In genomic region chr1:1177452-1178206, GRCh38 we compare ENCODE assay signal across 18 cellular contexts. TPM values are rescaled to one million over a fixed set of nuclear protein-coding genes. Genes with fewer than 3 reads are reported as not detected.
A peak's percentile ranks its signal among the peaks of the same experiment; 100 is the strongest.
DNase-seq lines count a peak whose midpoint lies in the region; ATAC-seq, FAIRE-seq and TF ChIP-seq lines count a peak whose summit lies in the region.
"Had no signal": no experiment of that assay in that cellular context is flagged by ENCODE, and none has a peak within 500 bp of the region (broad histone marks: within the 10 kb centered on the region; RNA-seq: fewer than 3 reads in every experiment).

No MANE protein-coding gene starts in this region.

- H3K9me3 ChIP-seq in HepG2 (ENCODE audit: low read length), result no peaks in the 10 kb centered on the region
- H3K9me3 ChIP-seq in right lobe of liver, result no peaks in the 10 kb centered on the region
- H3K9me3 ChIP-seq in T-helper 17 cell (ENCODE audit: control insufficient read depth, low read length, poor library complexity, severe bottlenecking), result no peaks in the 10 kb centered on the region
- H3K9me3 ChIP-seq in smooth muscle cell (replicated peaks; ENCODE audit: low read depth), result no peaks in the 10 kb centered on the region
- H3K9me3 ChIP-seq: MG63 had no signal

- TF ChIP-seq EP300 in HepG2 (IDR thresholded peaks at IDR 0.05; ENCODE audit: low read depth in 2 of 2, low read length in 2 of 2), result no peak
- no peak for TF ChIP-seq EP300 in HepG2 (CRISPR knock-in tag; IDR thresholded peaks at IDR 0.05; ENCODE audit: borderline replicate concordance)

- no peak for TF ChIP-seq CTCF in HepG2 (CRISPR knock-in tag; IDR thresholded peaks at IDR 0.05)
- no peak for TF ChIP-seq CTCF in right lobe of liver (IDR thresholded peaks at IDR 0.05)
- TF ChIP-seq CTCF in smooth muscle cell (IDR thresholded peaks at IDR 0.05; ENCODE audit: borderline replicate concordance, insufficient read depth, poor library complexity, severe bottlenecking), result no peak

- BruUV-seq in HepG2 (replicated peaks; lab: Mats Ljungman, UMichigan), result no TSS peak

- no peak overlapping the region for H3K4me3 ChIP-seq in HepG2 (replicated peaks in 1 of 3; ENCODE audit: insufficient read depth in 1 of 3, low read depth in 2 of 3, low read length in 3 of 3)
- H3K4me3 ChIP-seq in right lobe of liver, result no peak overlapping the region
- no peak overlapping the region for H3K4me3 ChIP-seq in smooth muscle cell
- H3K4me3 ChIP-seq: MG63 had no signal

- H4K20me1 ChIP-seq in HepG2 (ENCODE audit: insufficient read depth, low read length) (no peaks in the 10 kb centered on the region), smooth muscle cell (ENCODE audit: low read depth) (no peaks in the 10 kb centered on the region)

- peaks cover 20% of the 10 kb centered on the region for H3K4me1 Mint-ChIP-seq in T-helper 17 cell

- no peak overlapping the region for H3K4me3 Mint-ChIP-seq in T-helper 17 cell
- H3K4me3 Mint-ChIP-seq: CD4-positive, alpha-beta T cell had no signal

- peaks cover 9% of the 10 kb centered on the region for H3K27me3 Mint-ChIP-seq in T-helper 17 cell

- H3K4me1 ChIP-seq in HepG2 (ENCODE audit: insufficient read depth, low read length) (peaks cover 26% of the 10 kb centered on the region), right lobe of liver (no peaks in the 10 kb centered on the region), smooth muscle cell (ENCODE audit: low read depth) (peaks cover 3% of the 10 kb centered on the region)

- TF ChIP-seq POLR2A in HepG2 (IDR thresholded peaks at IDR 0.05; ENCODE audit: insufficient read depth in 1 of 2, low read depth in 2 of 2, low read length in 2 of 2), result no peak
- TF ChIP-seq POLR2A in right lobe of liver (IDR thresholded peaks at IDR 0.05), result no peak

- H3K36me3 Mint-ChIP-seq in T-helper 17 cell (ENCODE audit: low read depth), result peaks cover 5% of the 10 kb centered on the region

- H3F3A ChIP-seq in smooth muscle cell (ENCODE audit: low read depth), result no peaks in the 10 kb centered on the region

- TF ChIP-seq RAD21 in HepG2 (CRISPR knock-in tag; IDR thresholded peaks at IDR 0.05), result no peak

- FAIRE-seq in HepG2 (lab: Jason Lieb, UNC), result no peak
- FAIRE-seq: RCC 7860 had no signal

- H3K9ac ChIP-seq in HepG2 (ENCODE audit: insufficient read depth, low read depth, low read length) (no peak overlapping the region), smooth muscle cell (ENCODE audit: low read depth) (no peak overlapping the region)

- intact Hi-C loops in HepG2 (cut with micrococcal nuclease; ENCODE audit: unreplicated experiment) (loop anchor here (10.0 kb wide), 1 partner anchor 57 kb away; the partner anchor contains the start of genes B3GALT6 and SDF4), right lobe of liver (cut with DNase I) (no loop called here)

- H2AFZ ChIP-seq in HepG2 (ENCODE audit: low read length) (no peak overlapping the region), smooth muscle cell (ENCODE audit: low read depth) (no peak overlapping the region)

- CTCF ChIA-PET in HepG2 (lab: Yijun Ruan, JAX; ENCODE audit: low intra/inter-chr PET ratio, low total read pairs), result no interaction called here

- H3K27ac Mint-ChIP-seq in T-helper 17 cell, result peak overlapping the region; percentile 80
- H3K27ac Mint-ChIP-seq: CD4-positive, alpha-beta T cell had no signal

- no peaks in the 10 kb centered on the region for H3K79me2 ChIP-seq in HepG2 (ENCODE audit: insufficient read depth, low read length)
- H3K79me2 ChIP-seq in smooth muscle cell (ENCODE audit: low read depth), result no peaks in the 10 kb centered on the region

- 44% methylated on average over 14 of the region's 21 CpGs for WGBS in HepG2 (ENCODE audit: low lambda C conversion rate)
- WGBS in right lobe of liver (ENCODE audit: insufficient coverage, low coverage, low lambda C conversion rate, missing lambda C conversion rate), result 52% methylated on average over 2 of the region's 21 CpGs
- 88% methylated on average over 21 of the region's 21 CpGs for WGBS in smooth muscle cell (ENCODE audit: low lambda C conversion rate)

- in situ Hi-C loops in HepG2 (cut with HindIII; ENCODE audit: extremely low pct_ligation_motif_present, low pct_unique_long_range_greater_than_20kb), result no loop called here

- H3K36me3 ChIP-seq in HepG2 (replicated peaks in 1 of 2; ENCODE audit: control insufficient read depth in 1 of 2, insufficient read depth in 2 of 2, low read length in 2 of 2) (no peaks in the 10 kb centered on the region), right lobe of liver (no peaks in the 10 kb centered on the region), smooth muscle cell (ENCODE audit: low read depth) (no peaks in the 10 kb centered on the region)
- H3K36me3 ChIP-seq: MG63 had no signal

- ATAC-seq in HepG2 (no peak), right lobe of liver (no peak), T-helper 17 cell (no peak), HG02938 (IDR thresholded peaks at IDR 0.05; ENCODE audit: unreplicated experiment) (no peak), HG03565 (IDR thresholded peaks at IDR 0.05; ENCODE audit: unreplicated experiment) (no peak)

- H3K4me2 ChIP-seq in HepG2 (ENCODE audit: low read depth, low read length) (no peak overlapping the region), smooth muscle cell (no peak overlapping the region)

- POLR2A ChIA-PET in HepG2 (lab: Yijun Ruan, JAX), result no interaction called here

- no peak overlapping the region for H3K27ac ChIP-seq in HepG2 (ENCODE audit: extremely low read length, insufficient read depth, low read length)
- no peak overlapping the region for H3K27ac ChIP-seq in right lobe of liver
- H3K27ac ChIP-seq in smooth muscle cell (ENCODE audit: low read depth), result no peak overlapping the region

- DNase-seq in HepG2 (ENCODE audit: low spot score), result no peak
- no peak for DNase-seq in right lobe of liver
- no peak for DNase-seq in T-helper 17 cell
- DNase-seq in left kidney (ENCODE audit: low read depth, low spot score), result peak; percentile 5
- no peak for DNase-seq in stimulated activated CD4-positive, alpha-beta T cell treated with anti-CD3 and anti-CD28 coated beads, Interleukin-4, amount 100 ng/mL, for 24 hours
- no peak for DNase-seq in smooth muscle cell (lab: John Stamatoyannopoulos, UW; ENCODE audit: unreplicated experiment)
- DNase-seq: DMS53, HCEC 1CT, MG63, NCI-H1105 treated with DMSO at 0.1 percent for 48 hours, NCI-H1694 treated with DMSO at 0.1 percent for 48 hours, NCI-H345, NCI-H526 treated with DMSO at 0.1 percent for 48 hours, SIG-M5 had no signal

- H3K27me3 ChIP-seq in HepG2 (ENCODE audit: control insufficient read depth in 1 of 2, insufficient read depth in 2 of 2, low read length in 2 of 2) (peaks cover 34 to 90% of the 10 kb centered on the region in 2 experiments), right lobe of liver (peaks cover 0 to 7% of the 10 kb centered on the region in 2 donors), smooth muscle cell (ENCODE audit: low read depth) (no peaks in the 10 kb centered on the region)

RNA-seq across cellular contexts. Expression of gene TTLL10, which starts 3.9 kb away (rescaled TPM):
- total RNA-seq in HepG2 (2016; rRNA removed; fragmentation: Illumina TruSeq; extraction: Trizol) (not detected in 2 replicates), right lobe of liver (not detected), T-helper 17 cell (1 to 10 TPM in 1 of 2 donors, under 1 TPM in 1; 0.86 to 2.5 TPM), smooth muscle cell (not detected in 2 replicates)
- total RNA-seq in HepG2 (2016; cell fraction: cytosol; rRNA removed; fragmentation: Illumina TruSeq; extraction: Trizol; ENCODE audit: low read depth), result not detected in 2 replicates
- not detected in 2 replicates for total RNA-seq in HepG2 (2016; cell fraction: insoluble cytoplasmic fraction; rRNA removed; fragmentation: Illumina TruSeq; extraction: Trizol)
- total RNA-seq in HepG2 (2016; cell fraction: membrane; rRNA removed; fragmentation: Illumina TruSeq; extraction: Trizol), result not detected in 2 replicates
- not detected in 2 replicates for total RNA-seq in HepG2 (2016; cell fraction: nucleus; rRNA removed; fragmentation: Illumina TruSeq; extraction: Trizol)
- polyA plus RNA-seq in HepG2 (2011; rRNA removed) (not detected in 2 replicates), smooth muscle cell (0.45 TPM in 1 of 2 replicates, not detected in the other)
- polyA plus RNA-seq in HepG2 (2011; cell fraction: cytosol; rRNA removed), result 0.06 and 0.08 TPM in 2 replicates
- 0.24 and 0.48 TPM in 2 replicates for polyA plus RNA-seq in HepG2 (2011; cell fraction: nucleus; rRNA removed)
- 0.07 TPM in 1 of 2 replicates, not detected in the other for polyA plus RNA-seq in HepG2 (2012)
- not detected in 2 replicates for polyA plus RNA-seq in HepG2 (2016; cell fraction: cytosol; fragmentation: Illumina TruSeq; extraction: Trizol; ENCODE audit: low read depth)
- not detected in 2 replicates for polyA plus RNA-seq in HepG2 (2016; cell fraction: insoluble cytoplasmic fraction; fragmentation: Illumina TruSeq; extraction: Trizol; ENCODE audit: low read depth)
- polyA plus RNA-seq in HepG2 (2016; cell fraction: membrane; fragmentation: Illumina TruSeq; extraction: Trizol; ENCODE audit: low read depth), result not detected in 2 replicates
- polyA plus RNA-seq in HepG2 (2016; cell fraction: nucleus; fragmentation: Illumina TruSeq; extraction: Trizol; ENCODE audit: insufficient read depth, low read depth), result not detected in 2 replicates
- 0.18 TPM in 1 of 2 replicates, not detected in the other for polyA minus RNA-seq in HepG2 (2011; rRNA and poly(A)+ RNA removed; ENCODE audit: low replicate concordance)
- not detected in 2 replicates for polyA minus RNA-seq in HepG2 (2011; cell fraction: cytosol; rRNA and poly(A)+ RNA removed)
- not detected in 2 replicates for polyA minus RNA-seq in HepG2 (2011; cell fraction: nucleus; rRNA and poly(A)+ RNA removed)

RNA-seq across cellular contexts. Expression of gene TNFRSF18, which starts 28.8 kb away (rescaled TPM):
- total RNA-seq in HepG2 (2016; rRNA removed; fragmentation: Illumina TruSeq; extraction: Trizol) (not detected in 2 replicates), right lobe of liver (under 1 TPM in 2 of 6 experiments, not detected in 4; 0.24 to 0.27 TPM), T-helper 17 cell (10 to 100 TPM; 47.9 to 80.4 TPM), smooth muscle cell (1.9 and 4.8 TPM in 2 replicates)
- not detected in 2 replicates for total RNA-seq in HepG2 (2016; cell fraction: cytosol; rRNA removed; fragmentation: Illumina TruSeq; extraction: Trizol; ENCODE audit: low read depth)
- not detected in 2 replicates for total RNA-seq in HepG2 (2016; cell fraction: insoluble cytoplasmic fraction; rRNA removed; fragmentation: Illumina TruSeq; extraction: Trizol)
- not detected in 2 replicates for total RNA-seq in HepG2 (2016; cell fraction: membrane; rRNA removed; fragmentation: Illumina TruSeq; extraction: Trizol)
- total RNA-seq in HepG2 (2016; cell fraction: nucleus; rRNA removed; fragmentation: Illumina TruSeq; extraction: Trizol), result not detected in 2 replicates
- polyA plus RNA-seq in HepG2 (2011; rRNA removed) (not detected in 2 replicates), smooth muscle cell (12.2 and 15.8 TPM in 2 replicates)
- not detected in 2 replicates for polyA plus RNA-seq in HepG2 (2011; cell fraction: cytosol; rRNA removed)
- 0.19 TPM in 1 of 2 replicates, not detected in the other for polyA plus RNA-seq in HepG2 (2011; cell fraction: nucleus; rRNA removed)
- polyA plus RNA-seq in HepG2 (2012), result not detected in 2 replicates
- not detected in 2 replicates for polyA plus RNA-seq in HepG2 (2016; cell fraction: cytosol; fragmentation: Illumina TruSeq; extraction: Trizol; ENCODE audit: low read depth)
- not detected in 2 replicates for polyA plus RNA-seq in HepG2 (2016; cell fraction: insoluble cytoplasmic fraction; fragmentation: Illumina TruSeq; extraction: Trizol; ENCODE audit: low read depth)
- not detected in 2 replicates for polyA plus RNA-seq in HepG2 (2016; cell fraction: membrane; fragmentation: Illumina TruSeq; extraction: Trizol; ENCODE audit: low read depth)
- polyA plus RNA-seq in HepG2 (2016; cell fraction: nucleus; fragmentation: Illumina TruSeq; extraction: Trizol; ENCODE audit: insufficient read depth, low read depth), result not detected in 2 replicates
- polyA minus RNA-seq in HepG2 (2011; rRNA and poly(A)+ RNA removed; ENCODE audit: low replicate concordance), result not detected in 2 replicates
- polyA minus RNA-seq in HepG2 (2011; cell fraction: cytosol; rRNA and poly(A)+ RNA removed), result not detected in 2 replicates
- polyA minus RNA-seq in HepG2 (2011; cell fraction: nucleus; rRNA and poly(A)+ RNA removed), result not detected in 2 replicates

RNA-seq across cellular contexts. Expression of gene TNFRSF4, which starts 36.3 kb away (rescaled TPM):
- total RNA-seq in HepG2 (2016; rRNA removed; fragmentation: Illumina TruSeq; extraction: Trizol), result not detected in 2 replicates
- not detected in 2 replicates for total RNA-seq in HepG2 (2016; cell fraction: cytosol; rRNA removed; fragmentation: Illumina TruSeq; extraction: Trizol; ENCODE audit: low read depth)
- total RNA-seq in HepG2 (2016; cell fraction: insoluble cytoplasmic fraction; rRNA removed; fragmentation: Illumina TruSeq; extraction: Trizol), result not detected in 2 replicates
- total RNA-seq in HepG2 (2016; cell fraction: membrane; rRNA removed; fragmentation: Illumina TruSeq; extraction: Trizol), result not detected in 2 replicates
- not detected in 2 replicates for total RNA-seq in HepG2 (2016; cell fraction: nucleus; rRNA removed; fragmentation: Illumina TruSeq; extraction: Trizol)
- polyA plus RNA-seq in HepG2 (2011; rRNA removed), result 0.21 TPM in 1 of 2 replicates, not detected in the other
- polyA plus RNA-seq in HepG2 (2011; cell fraction: cytosol; rRNA removed), result 0.03 TPM in 1 of 2 replicates, not detected in the other
- polyA plus RNA-seq in HepG2 (2011; cell fraction: nucleus; rRNA removed), result 0.18 and 0.28 TPM in 2 replicates
- not detected in 2 replicates for polyA plus RNA-seq in HepG2 (2012)
- polyA plus RNA-seq in HepG2 (2016; cell fraction: cytosol; fragmentation: Illumina TruSeq; extraction: Trizol; ENCODE audit: low read depth), result not detected in 2 replicates
- not detected in 2 replicates for polyA plus RNA-seq in HepG2 (2016; cell fraction: insoluble cytoplasmic fraction; fragmentation: Illumina TruSeq; extraction: Trizol; ENCODE audit: low read depth)
- polyA plus RNA-seq in HepG2 (2016; cell fraction: membrane; fragmentation: Illumina TruSeq; extraction: Trizol; ENCODE audit: low read depth), result not detected in 2 replicates
- not detected in 2 replicates for polyA plus RNA-seq in HepG2 (2016; cell fraction: nucleus; fragmentation: Illumina TruSeq; extraction: Trizol; ENCODE audit: insufficient read depth, low read depth)
- not detected in 2 replicates for polyA minus RNA-seq in HepG2 (2011; rRNA and poly(A)+ RNA removed; ENCODE audit: low replicate concordance)
- polyA minus RNA-seq in HepG2 (2011; cell fraction: cytosol; rRNA and poly(A)+ RNA removed), result not detected in 2 replicates
- not detected in 2 replicates for polyA minus RNA-seq in HepG2 (2011; cell fraction: nucleus; rRNA and poly(A)+ RNA removed)
- under 1 TPM in 4 of 6 experiments, not detected in 2; 0.20 to 0.99 (median 0.28) TPM for total RNA-seq in right lobe of liver
- total RNA-seq in T-helper 17 cell, result 100 to 1,000 TPM in 1 of 2 donors, 10 to 100 TPM in 1; 94.7 to 127 TPM
- total RNA-seq in smooth muscle cell, result 0.54 TPM in 1 of 2 replicates, not detected in the other
- polyA plus RNA-seq in smooth muscle cell, result 0.79 TPM in 1 of 2 replicates, not detected in the other

RNA-seq across cellular contexts. Expression of gene SDF4, which starts 54.2 kb away (rescaled TPM):
- total RNA-seq in HepG2 (2016; rRNA removed; fragmentation: Illumina TruSeq; extraction: Trizol) (45.3 and 107 TPM in 2 replicates), right lobe of liver (100 to 1,000 TPM; 112 to 148 (median 142) TPM), T-helper 17 cell (100 to 1,000 TPM; 129 to 146 TPM), smooth muscle cell (75.0 and 94.9 TPM in 2 replicates)
- 39.1 and 57.0 TPM in 2 replicates for total RNA-seq in HepG2 (2016; cell fraction: cytosol; rRNA removed; fragmentation: Illumina TruSeq; extraction: Trizol; ENCODE audit: low read depth)
- 40.3 and 115 TPM in 2 replicates for total RNA-seq in HepG2 (2016; cell fraction: insoluble cytoplasmic fraction; rRNA removed; fragmentation: Illumina TruSeq; extraction: Trizol)
- total RNA-seq in HepG2 (2016; cell fraction: membrane; rRNA removed; fragmentation: Illumina TruSeq; extraction: Trizol), result 58.4 and 92.5 TPM in 2 replicates
- total RNA-seq in HepG2 (2016; cell fraction: nucleus; rRNA removed; fragmentation: Illumina TruSeq; extraction: Trizol), result 75.1 and 80.9 TPM in 2 replicates
- polyA plus RNA-seq in HepG2 (2011; rRNA removed) (80.8 and 99.6 TPM in 2 replicates), smooth muscle cell (263 TPM in 2 replicates)
- polyA plus RNA-seq in HepG2 (2011; cell fraction: cytosol; rRNA removed), result 96.4 and 116 TPM in 2 replicates
- 152 and 158 TPM in 2 replicates for polyA plus RNA-seq in HepG2 (2011; cell fraction: nucleus; rRNA removed)
- 87.3 and 109 TPM in 2 replicates for polyA plus RNA-seq in HepG2 (2012)
- polyA plus RNA-seq in HepG2 (2016; cell fraction: cytosol; fragmentation: Illumina TruSeq; extraction: Trizol; ENCODE audit: low read depth), result 40.0 and 62.7 TPM in 2 replicates
- polyA plus RNA-seq in HepG2 (2016; cell fraction: insoluble cytoplasmic fraction; fragmentation: Illumina TruSeq; extraction: Trizol; ENCODE audit: low read depth), result 61.8 and 64.5 TPM in 2 replicates
- polyA plus RNA-seq in HepG2 (2016; cell fraction: membrane; fragmentation: Illumina TruSeq; extraction: Trizol; ENCODE audit: low read depth), result 59.1 and 86.8 TPM in 2 replicates
- polyA plus RNA-seq in HepG2 (2016; cell fraction: nucleus; fragmentation: Illumina TruSeq; extraction: Trizol; ENCODE audit: insufficient read depth, low read depth), result 181 and 198 TPM in 2 replicates
- 30.8 and 94.7 TPM in 2 replicates for polyA minus RNA-seq in HepG2 (2011; rRNA and poly(A)+ RNA removed; ENCODE audit: low replicate concordance)
- 43.9 and 48.3 TPM in 2 replicates for polyA minus RNA-seq in HepG2 (2011; cell fraction: cytosol; rRNA and poly(A)+ RNA removed)
- 48.9 and 53.8 TPM in 2 replicates for polyA minus RNA-seq in HepG2 (2011; cell fraction: nucleus; rRNA and poly(A)+ RNA removed)

RNA-seq across cellular contexts. Expression of gene B3GALT6, which starts 54.4 kb away (rescaled TPM):
- total RNA-seq in HepG2 (2016; rRNA removed; fragmentation: Illumina TruSeq; extraction: Trizol) (9.2 and 14.2 TPM in 2 replicates), right lobe of liver (10 to 100 TPM in 2 of 6 experiments, 1 to 10 TPM in 4; 6.3 to 14.3 (median 7.8) TPM), T-helper 17 cell (1 to 10 TPM; 8.4 to 9.4 TPM), smooth muscle cell (12.9 and 15.0 TPM in 2 replicates)
- total RNA-seq in HepG2 (2016; cell fraction: cytosol; rRNA removed; fragmentation: Illumina TruSeq; extraction: Trizol; ENCODE audit: low read depth), result 6.4 and 7.6 TPM in 2 replicates
- 8.3 and 13.0 TPM in 2 replicates for total RNA-seq in HepG2 (2016; cell fraction: insoluble cytoplasmic fraction; rRNA removed; fragmentation: Illumina TruSeq; extraction: Trizol)
- total RNA-seq in HepG2 (2016; cell fraction: membrane; rRNA removed; fragmentation: Illumina TruSeq; extraction: Trizol), result 13.3 and 15.5 TPM in 2 replicates
- total RNA-seq in HepG2 (2016; cell fraction: nucleus; rRNA removed; fragmentation: Illumina TruSeq; extraction: Trizol), result 9.0 and 10.2 TPM in 2 replicates
- polyA plus RNA-seq in HepG2 (2011; rRNA removed) (3.9 and 5.8 TPM in 2 replicates), smooth muscle cell (33.2 and 39.3 TPM in 2 replicates)
- polyA plus RNA-seq in HepG2 (2011; cell fraction: cytosol; rRNA removed), result 6.9 and 8.0 TPM in 2 replicates
- 5.4 and 5.5 TPM in 2 replicates for polyA plus RNA-seq in HepG2 (2011; cell fraction: nucleus; rRNA removed)
- polyA plus RNA-seq in HepG2 (2012), result 8.3 and 10.4 TPM in 2 replicates
- polyA plus RNA-seq in HepG2 (2016; cell fraction: cytosol; fragmentation: Illumina TruSeq; extraction: Trizol; ENCODE audit: low read depth), result 7.6 and 8.3 TPM in 2 replicates
- 9.7 and 10.2 TPM in 2 replicates for polyA plus RNA-seq in HepG2 (2016; cell fraction: insoluble cytoplasmic fraction; fragmentation: Illumina TruSeq; extraction: Trizol; ENCODE audit: low read depth)
- polyA plus RNA-seq in HepG2 (2016; cell fraction: membrane; fragmentation: Illumina TruSeq; extraction: Trizol; ENCODE audit: low read depth), result 12.7 and 13.5 TPM in 2 replicates
- polyA plus RNA-seq in HepG2 (2016; cell fraction: nucleus; fragmentation: Illumina TruSeq; extraction: Trizol; ENCODE audit: insufficient read depth, low read depth), result 13.7 and 17.1 TPM in 2 replicates
- polyA minus RNA-seq in HepG2 (2011; rRNA and poly(A)+ RNA removed; ENCODE audit: low replicate concordance), result 7.2 and 12.5 TPM in 2 replicates
- polyA minus RNA-seq in HepG2 (2011; cell fraction: cytosol; rRNA and poly(A)+ RNA removed), result 3.8 and 5.0 TPM in 2 replicates
- polyA minus RNA-seq in HepG2 (2011; cell fraction: nucleus; rRNA and poly(A)+ RNA removed), result 7.8 and 8.1 TPM in 2 replicates

Comparison
In these comparisons a context has a peak if more than half of its experiments do, and no peak if none do; other contexts are left out.
1. RNA of gene TNFRSF4, which starts 36.3 kb away (total RNA-seq): 94.7 to 127 TPM in T-helper 17 cell; 0.20 to 0.99 TPM in right lobe of liver, 0.54 TPM in smooth muscle cell and not detected in HepG2; every median in the first group is over 10 times any median in the second.